Comparison of ENCODE assay signal across 15 cellular contexts in the genomic region with DNA sequence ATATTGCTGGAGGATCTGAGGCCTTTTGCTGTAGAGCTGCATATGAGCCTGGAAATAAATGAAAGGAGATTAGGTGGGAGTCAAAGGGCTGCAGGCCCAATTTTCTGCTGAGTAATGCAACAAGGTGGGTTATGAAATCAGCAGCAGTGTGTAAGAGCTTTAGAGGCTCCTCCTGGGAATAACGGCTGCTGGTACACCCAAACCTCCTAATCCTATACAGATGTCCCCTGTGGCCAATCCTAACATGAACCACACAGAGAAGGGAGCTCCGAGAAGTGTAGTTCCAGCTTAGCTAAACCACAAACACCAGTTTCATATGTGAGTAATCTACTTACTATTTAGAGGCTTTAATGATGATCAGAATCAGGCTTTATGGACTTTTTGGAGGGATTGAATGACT.
A peak's percentile ranks its signal among the peaks of the same experiment; 100 is the strongest.
DNase-seq lines count a peak whose midpoint lies in the region; TF ChIP-seq lines count a peak whose summit lies in the region.
"Had no signal": no experiment of that assay in that cellular context is flagged by ENCODE, and none has a peak within 500 bp of the region (broad histone marks: within the 10 kb centered on the region; RNA-seq: fewer than 3 reads in every experiment).

No MANE protein-coding gene starts in this region.

- H3K4me1 Mint-ChIP-seq in Calu3 (ENCODE audit: low read depth, unreplicated experiment), result no peaks in the 10 kb centered on the region
- H3K4me1 Mint-ChIP-seq: activated CD4-positive, alpha-beta T cell treated with anti-CD3 and anti-CD28 coated beads for 36 hours; CD8-positive, alpha-beta memory T cell had no signal

- H3K4me3 ChIP-seq in KMS-11 (IDR thresholded peaks at IDR 0.05; ENCODE audit: insufficient read depth, low read depth, low read length) (no peak overlapping the region), iPS-20b (ENCODE audit: low read length) (no peak overlapping the region), sigmoid colon (no peak overlapping the region)
- H3K4me3 ChIP-seq: psoas muscle had no signal

- TF ChIP-seq POLR2A in sigmoid colon (IDR thresholded peaks at IDR 0.05), result no peak

- peaks cover 27% of the 10 kb centered on the region for H3K9me3 ChIP-seq in iPS-20b (ENCODE audit: insufficient read depth, low read depth, low read length)
- H3K9me3 ChIP-seq in sigmoid colon, result peaks cover 0 to 5% (median 0%) of the 10 kb centered on the region in 4 donors
- H3K9me3 ChIP-seq: psoas muscle had no signal

- CTCF ChIA-PET in Calu3 (lab: Charles Lee), result no interaction called here

- no TSS peak for BruUV-seq in Calu3 (replicated peaks; lab: Mats Ljungman, UMichigan)

- H3K27me3 Mint-ChIP-seq in Calu3 (ENCODE audit: unreplicated experiment), result peaks cover 9% of the 10 kb centered on the region
- H3K27me3 Mint-ChIP-seq: activated CD4-positive, alpha-beta T cell treated with anti-CD3 and anti-CD28 coated beads for 36 hours; CD8-positive, alpha-beta memory T cell had no signal

- H2AFZ ChIP-seq in KMS-11 (ENCODE audit: low read depth), result peak overlapping the region; percentile 24; the same call in 1 of the 2 replicates

- no peaks in the 10 kb centered on the region for H3K79me2 ChIP-seq in KMS-11 (ENCODE audit: insufficient read depth, low read depth)

- no peak overlapping the region for H3K9ac ChIP-seq in KMS-11
- H3K9ac ChIP-seq in iPS-20b (ENCODE audit: low read depth, low read length), result no peak overlapping the region

- H4K20me1 ChIP-seq in KMS-11 (ENCODE audit: insufficient read depth), result no peaks in the 10 kb centered on the region

- 79 to 83% methylated on average over 2 of the region's 2 CpGs for WGBS in sigmoid colon, 2 donors

- no peak overlapping the region for H3K4me3 Mint-ChIP-seq in Calu3 (ENCODE audit: low read depth, unreplicated experiment)
- H3K4me3 Mint-ChIP-seq: activated CD4-positive, alpha-beta T cell treated with anti-CD3 and anti-CD28 coated beads for 36 hours; CD8-positive, alpha-beta memory T cell had no signal

- no peak overlapping the region; the same call in 1 of the 2 replicates for H3K27ac ChIP-seq in KMS-11
- H3K27ac ChIP-seq in iPS-20b (ENCODE audit: low read length), result peak overlapping the region; percentile 22
- no peak overlapping the region for H3K27ac ChIP-seq in sigmoid colon
- H3K27ac ChIP-seq: brain microvascular endothelial cell, psoas muscle had no signal

- H3K4me1 ChIP-seq in KMS-11 (ENCODE audit: low read depth, poor library complexity, severe bottlenecking), result peaks cover 21% of the 10 kb centered on the region
- peaks cover 8% of the 10 kb centered on the region; the same call in 1 of the 2 replicates for H3K4me1 ChIP-seq in iPS-20b (ENCODE audit: insufficient read depth, low read length)
- no peaks in the 10 kb centered on the region for H3K4me1 ChIP-seq in sigmoid colon
- H3K4me1 ChIP-seq: psoas muscle had no signal

- DNase-seq in AG20443 (ENCODE audit: low spot score) (peak; percentile 46), amniotic epithelial cell (ENCODE audit: low read depth) (peak; percentile 93), kidney glomerular epithelial cell (lab: John Stamatoyannopoulos, UW) (no peak), Calu3 (no peak), SW480 (ENCODE audit: low spot score) (no peak), sigmoid colon (no peak)
- DNase-seq: activated CD4-positive, alpha-beta T cell treated with anti-CD3 and anti-CD28 coated beads for 36 hours; brain microvascular endothelial cell; CD8-positive, alpha-beta memory T cell; midbrain; NCI-H1105; NCI-H526 treated with DMSO at 0.1 percent for 48 hours; psoas muscle had no signal

- TF ChIP-seq CTCF in KMS-11 (conservative IDR thresholded peaks at IDR 0.05; ENCODE audit: low read depth, low read length), result no peak
- no peak for TF ChIP-seq CTCF in Calu3 (IDR thresholded peaks at IDR 0.05; ENCODE audit: unreplicated experiment)
- no peak for TF ChIP-seq CTCF in sigmoid colon (IDR thresholded peaks at IDR 0.05)

- TF ChIP-seq EP300 in sigmoid colon (IDR thresholded peaks at IDR 0.05), result no peak

- H3K27ac Mint-ChIP-seq in Calu3 (ENCODE audit: unreplicated experiment), result no peak overlapping the region
- H3K27ac Mint-ChIP-seq: activated CD4-positive, alpha-beta T cell treated with anti-CD3 and anti-CD28 coated beads for 36 hours; CD8-positive, alpha-beta memory T cell had no signal

- no peaks in the 10 kb centered on the region for H3K27me3 ChIP-seq in KMS-11 (ENCODE audit: insufficient read depth, low read depth)
- H3K27me3 ChIP-seq in iPS-20b (ENCODE audit: insufficient read depth, low read length), result no peaks in the 10 kb centered on the region
- H3K27me3 ChIP-seq in sigmoid colon, result no peaks in the 10 kb centered on the region
- H3K27me3 ChIP-seq: brain microvascular endothelial cell had no signal

- H3K4me2 ChIP-seq in KMS-11, result peak overlapping the region; percentile 50

- no peaks in the 10 kb centered on the region for H3K36me3 Mint-ChIP-seq in Calu3 (ENCODE audit: insufficient read depth, unreplicated experiment)

- intact Hi-C loops in Calu3 (cut with micrococcal nuclease; ENCODE audit: unreplicated experiment), result no loop called here
- intact Hi-C loops in sigmoid colon (cut with DNase I), result no loop called here

- H3K36me3 ChIP-seq in KMS-11 (ENCODE audit: insufficient read depth), result no peaks in the 10 kb centered on the region
- no peaks in the 10 kb centered on the region for H3K36me3 ChIP-seq in iPS-20b (ENCODE audit: insufficient read depth, low read depth, low read length)
- H3K36me3 ChIP-seq in sigmoid colon, result no peaks in the 10 kb centered on the region
- H3K36me3 ChIP-seq: brain microvascular endothelial cell had no signal

- H3K9me3 Mint-ChIP-seq in Calu3 (ENCODE audit: low read depth, unreplicated experiment), result peaks cover 24% of the 10 kb centered on the region

Comparison
In these comparisons a context has a peak if more than half of its experiments do, and no peak if none do; other contexts are left out.
1. DNase-seq: peak in AG20443 (single experiment) and amniotic epithelial cell (single experiment); none in kidney glomerular epithelial cell (single experiment), Calu3 (single experiment), SW480 (single experiment) and sigmoid colon (single experiment).